Comparison of ENCODE assay signal across 15 cellular contexts in the genomic region with DNA sequence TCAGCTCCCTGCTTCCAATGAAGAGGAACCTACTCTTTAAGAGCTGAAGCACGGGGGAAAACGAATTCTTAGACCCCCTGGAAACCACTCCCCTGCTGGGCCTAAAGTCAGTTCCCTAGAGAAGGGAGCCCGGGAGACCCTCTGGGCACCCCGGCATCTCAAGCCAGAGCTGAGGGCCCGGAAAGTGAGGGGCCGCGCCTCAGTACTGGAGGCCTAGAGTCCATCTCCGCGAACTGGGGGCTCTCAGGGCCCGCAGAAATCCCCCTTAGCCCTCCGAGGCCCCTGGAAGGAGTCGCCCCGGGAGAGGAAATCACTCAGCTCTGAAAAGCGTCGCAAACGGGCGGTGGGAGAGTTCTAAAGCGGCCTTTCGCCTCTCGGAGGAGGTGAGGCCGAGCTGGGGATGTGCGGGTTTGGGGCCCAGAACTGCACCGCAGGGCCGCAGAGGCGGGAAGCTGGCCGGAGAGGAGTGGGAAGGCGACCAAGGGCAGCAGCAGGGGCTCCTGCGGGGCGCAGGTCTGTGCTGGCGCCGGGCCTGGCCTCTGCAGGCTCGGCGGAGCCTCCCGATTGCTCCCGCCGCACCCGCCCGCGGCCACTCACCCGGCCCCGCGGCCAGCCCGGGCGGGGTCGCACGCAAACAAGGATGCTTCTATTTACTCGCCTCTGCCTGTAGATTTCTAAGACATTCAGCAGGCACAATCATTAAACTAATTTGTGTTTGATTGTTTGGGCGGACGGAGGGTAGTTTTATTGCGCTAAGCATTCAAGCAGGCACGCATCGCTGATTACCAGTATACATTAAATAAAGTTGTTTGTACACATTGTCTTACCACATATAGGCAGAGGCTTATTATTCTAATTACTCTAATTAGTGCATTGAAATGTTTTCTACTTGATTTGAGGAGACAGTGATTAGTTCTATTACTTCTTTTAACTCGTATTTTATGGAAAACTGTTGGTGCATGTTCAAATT. TPM values are rescaled to one million over a fixed set of nuclear protein-coding genes. Genes with fewer than 3 reads are reported as not detected.
DNase-seq lines count a peak whose midpoint lies in the region; ATAC-seq and TF ChIP-seq lines count a peak whose summit lies in the region.
"Had no signal": no experiment of that assay in that cellular context is flagged by ENCODE, and none has a peak within 500 bp of the region (broad histone marks: within the 10 kb centered on the region; RNA-seq: fewer than 3 reads in every experiment).

No MANE protein-coding gene starts in this region.

- POLR2A ChIA-PET in MCF 10A (lab: Yijun Ruan, JAX): interaction anchor here (0.6 kb wide), 1 partner anchor 66 kb away, joined by 3 read pairs; no protein-coding TSS in a partner anchor

- H3K27ac ChIP-seq in neuronal stem cell (replicated peaks; ENCODE audit: low read length): no peak overlapping the region
- H3K27ac ChIP-seq: heart left ventricle, testis, WERI-Rb-1 had no signal

- no CpG with 5 or more reads among the region's 53 CpGs for WGBS in neuronal stem cell (ENCODE audit: extremely low coverage in 2 of 2, insufficient read length in 2 of 2, insufficient replicate concordance in 1 of 2), 2 donors

- H2AFZ ChIP-seq in neuronal stem cell (ENCODE audit: low read length): no peak overlapping the region

- peaks cover 14 to 23% of the 10 kb centered on the region in 2 donors for H3K4me1 Mint-ChIP-seq in natural killer cell
- H3K4me1 Mint-ChIP-seq in MCF 10A (ENCODE audit: insufficient read depth, unreplicated experiment): peaks cover 8% of the 10 kb centered on the region

- CTCF ChIA-PET in MCF 10A (lab: Yijun Ruan, JAX): interaction anchor here (0.6 to 0.9 kb wide), 5 partner anchors 15 to 1349 kb away, joined by 3 to 4 read pairs (median 3); no protein-coding TSS in a partner anchor

- TF ChIP-seq CTCF in natural killer cell (IDR thresholded peaks at IDR 0.05): no peak
- no peak for TF ChIP-seq CTCF in MCF 10A (IDR thresholded peaks at IDR 0.05; ENCODE audit: unreplicated experiment)

- no peak overlapping the region for H2BK12ac ChIP-seq in neuronal stem cell (ENCODE audit: low read length)

- peaks cover 5 to 15% of the 10 kb centered on the region in 2 donors for H3K4me1 ChIP-seq in neuronal stem cell (ENCODE audit: control insufficient read depth in 2 of 2, insufficient read depth in 1 of 2, low read depth in 1 of 2, low read length in 2 of 2)

- H3K4me3 ChIP-seq in neuronal stem cell (ENCODE audit: low read length in 2 of 2): peak overlapping the region; percentile 71 to 99
- H3K4me3 ChIP-seq: testis had no signal

- peak overlapping the region; percentile 92 for H3K18ac ChIP-seq in neuronal stem cell (ENCODE audit: low read length)

- no peak overlapping the region for H4K8ac ChIP-seq in neuronal stem cell (ENCODE audit: low read depth, low read length)

- peaks cover 0 to 92% of the 10 kb centered on the region in 2 donors for H3K36me3 ChIP-seq in neuronal stem cell (replicated peaks in 1 of 2; ENCODE audit: control insufficient read depth in 2 of 2, insufficient read depth in 2 of 2, low read length in 2 of 2)
- H3K36me3 ChIP-seq: heart left ventricle, WERI-Rb-1 had no signal

- no peak for ATAC-seq in natural killer cell
- ATAC-seq: right cardiac atrium had no signal

- H3K36me3 Mint-ChIP-seq in natural killer cell (peaks cover 6% of the 10 kb centered on the region), MCF 10A (ENCODE audit: insufficient read depth, unreplicated experiment) (no peaks in the 10 kb centered on the region)

- H3K14ac ChIP-seq in neuronal stem cell (ENCODE audit: low read length): peak overlapping the region; percentile 43

- no TSS peak for BruUV-seq in MCF 10A (replicated peaks; lab: Mats Ljungman, UMichigan)

- peaks cover 70 to 85% of the 10 kb centered on the region in 2 donors for H3K27me3 Mint-ChIP-seq in natural killer cell (ENCODE audit: low read depth in 2 of 2)
- H3K27me3 Mint-ChIP-seq in MCF 10A (ENCODE audit: insufficient read depth, unreplicated experiment): peaks cover 61% of the 10 kb centered on the region

- no peak overlapping the region for H4K91ac ChIP-seq in neuronal stem cell (ENCODE audit: low read depth, low read length, poor library complexity)

- H3K27me3 ChIP-seq in neuronal stem cell (ENCODE audit: control insufficient read depth in 3 of 3, insufficient read depth in 3 of 3, low read depth in 1 of 3, low read length in 3 of 3): peaks cover 0 to 34% (median 16%) of the 10 kb centered on the region in 3 experiments
- H3K27me3 ChIP-seq: testis had no signal

- H3K9me3 Mint-ChIP-seq in natural killer cell: no peaks in the 10 kb centered on the region
- no peaks in the 10 kb centered on the region for H3K9me3 Mint-ChIP-seq in MCF 10A (ENCODE audit: unreplicated experiment)

- peak overlapping the region; percentile 60 for H2AK5ac ChIP-seq in neuronal stem cell (ENCODE audit: low read depth, low read length)

- intact Hi-C loops in natural killer cell (cut with micrococcal nuclease) (loop anchor here (10.0 kb wide), 1 partner anchor 91 kb away; no protein-coding TSS in a partner anchor), MCF 10A (cut with micrococcal nuclease) (no loop called here)

- H3K79me1 ChIP-seq in neuronal stem cell (ENCODE audit: low read depth, low read length): no peaks in the 10 kb centered on the region

- DNase-seq in D341Med (ENCODE audit: low spot score): peak; percentile 28
- peak; percentile 43 for DNase-seq in NCI-H526 treated with DMSO at 0.1 percent for 48 hours (lab: John Stamatoyannopoulos, UW)
- DNase-seq in globus pallidus (ENCODE audit: low spot score): peak; percentile 67
- peak; percentile 32 for DNase-seq in neuronal stem cell (ENCODE audit: low spot score)
- DNase-seq in natural killer cell: no peak
- no peak for DNase-seq in MCF 10A (ENCODE audit: unreplicated experiment)
- DNase-seq in DMS114 treated with DMSO at 0.1 percent for 48 hours (lab: John Stamatoyannopoulos, UW; ENCODE audit: unreplicated experiment): no peak
- no peak for DNase-seq in Kasumi-1 (lab: John Stamatoyannopoulos, UW)
- DNase-seq: heart left ventricle, NCI-H774, right cardiac atrium, SIG-M5, testis, WERI-Rb-1 had no signal

- H3K4me2 ChIP-seq in neuronal stem cell (ENCODE audit: insufficient read depth, low read length, poor library complexity, severe bottlenecking): peak overlapping the region; percentile 67

- peak overlapping the region; percentile 56 for H2BK5ac ChIP-seq in neuronal stem cell (ENCODE audit: low read length)

- H3K9me3 ChIP-seq in neuronal stem cell (replicated peaks in 1 of 2; ENCODE audit: control insufficient read depth in 2 of 2, insufficient read depth in 1 of 2, low read depth in 1 of 2, low read length in 2 of 2): no peaks in the 10 kb centered on the region
- H3K9me3 ChIP-seq: heart left ventricle, testis had no signal

- H2BK15ac ChIP-seq in neuronal stem cell (ENCODE audit: low read length): peak overlapping the region; percentile 93

- no peak overlapping the region for H2BK120ac ChIP-seq in neuronal stem cell (ENCODE audit: low read depth, low read length)

- H3K4ac ChIP-seq in neuronal stem cell (ENCODE audit: low read length): peak overlapping the region; percentile 6

- H3K4me3 Mint-ChIP-seq in natural killer cell: no peak overlapping the region
- H3K4me3 Mint-ChIP-seq in MCF 10A (ENCODE audit: unreplicated experiment): no peak overlapping the region

- H3K27ac Mint-ChIP-seq in natural killer cell (no peak overlapping the region), MCF 10A (ENCODE audit: low read depth, unreplicated experiment) (no peak overlapping the region)

- H3K9ac ChIP-seq in neuronal stem cell (ENCODE audit: low read depth, low read length, poor library complexity): peak overlapping the region; percentile 36

- peak overlapping the region; percentile 34 for H3K23ac ChIP-seq in neuronal stem cell (ENCODE audit: low read depth, low read length, poor library complexity)

RNA-seq across cellular contexts. Expression of a gene that starts 9.2 kb away (rescaled TPM):
- 11.3 TPM for polyA plus RNA-seq in neuronal stem cell (2013, experiment 1 of 2)
- polyA plus RNA-seq in neuronal stem cell (2013, experiment 2 of 2): 12.1 TPM
- total RNA-seq in natural killer cell: not detected
- total RNA-seq in MCF 10A (2022): not detected in 2 replicates
- total RNA-seq: aorta, heart left ventricle, right cardiac atrium had no signal
- polyA plus RNA-seq: aorta had no signal

Comparison
In these comparisons a context has a peak if more than half of its experiments do, and no peak if none do; other contexts are left out.
1. DNase-seq: peak in D341Med (single experiment), NCI-H526 treated with DMSO at 0.1 percent for 48 hours (single experiment), globus pallidus (single experiment) and neuronal stem cell (single experiment); none in natural killer cell (single experiment), MCF 10A (single experiment), DMS114 treated with DMSO at 0.1 percent for 48 hours (single experiment) and Kasumi-1 (0 of 2).